Comparison of ENCODE assay signal across 33 cellular contexts in genomic region chr4:143224255-143224654, GRCh38. TPM values are rescaled to one million over a fixed set of nuclear protein-coding genes. Genes with fewer than 3 reads are reported as not detected.
DNase-seq lines count a peak whose midpoint lies in the region; ATAC-seq and TF ChIP-seq lines count a peak whose summit lies in the region.
"Had no signal": no experiment of that assay in that cellular context is flagged by ENCODE, and none has a peak within 500 bp of the region (broad histone marks: within the 10 kb centered on the region; RNA-seq: fewer than 3 reads in every experiment).

No MANE protein-coding gene starts in this region.

- H3K9me3 ChIP-seq in hepatocyte (ENCODE audit: low read depth) = no peaks in the 10 kb centered on the region
- no peaks in the 10 kb centered on the region for H3K9me3 ChIP-seq in psoas muscle

- intact Hi-C loops in Right ventricle myocardium superior (cut with DNase I) (no loop called here), cardiac septum (cut with DNase I) (no loop called here), psoas muscle (cut with DNase I) (loop anchor here (5.0 to 10.0 kb wide), 3 partner anchors 111 to 168 kb away; partner anchors contain the start of gene GAB1 (in 2 of the 2))

- no peak for TF ChIP-seq CTCF in hepatocyte (IDR thresholded peaks at IDR 0.05; ENCODE audit: poor library complexity)
- TF ChIP-seq CTCF in psoas muscle (IDR thresholded peaks at IDR 0.05) = no peak

- H3K79me2 ChIP-seq in hepatocyte = no peaks in the 10 kb centered on the region
- H3K79me2 ChIP-seq: parathyroid adenoma had no signal

- WGBS in hepatocyte (ENCODE audit: low lambda C conversion rate, missing lambda C conversion rate) = 81% methylated on average over 1 of the region's 1 CpG
- WGBS in psoas muscle, 3 donors = 3 to 6% (median 6%) methylated on average over 1 of the region's 1 CpG

- H3K4me3 ChIP-seq in hepatocyte = no peak overlapping the region
- H3K4me3 ChIP-seq in psoas muscle = peak overlapping the region; percentile 12
- H3K4me3 ChIP-seq: cardiac muscle cell, neural progenitor cell had no signal

- no peaks in the 10 kb centered on the region for H3K9me2 ChIP-seq in hepatocyte (replicated peaks; ENCODE audit: insufficient read depth)

- H3K36me3 ChIP-seq in hepatocyte (replicated peaks; ENCODE audit: insufficient read depth, low read depth) = no peaks in the 10 kb centered on the region
- H3K36me3 ChIP-seq in psoas muscle (ENCODE audit: insufficient read depth in 1 of 2, low read depth in 1 of 2) = peaks cover 0 to 18% of the 10 kb centered on the region in 2 donors
- H3K36me3 ChIP-seq: neural progenitor cell had no signal

- H3K27ac ChIP-seq in hepatocyte (peak overlapping the region; percentile 86), psoas muscle (peak overlapping the region; percentile 67)
- H3K27ac ChIP-seq: C4-2B, cardiac muscle cell, foreskin keratinocyte, parathyroid adenoma had no signal

- DNase-seq in Right ventricle myocardium superior (no peak), cardiac septum (ENCODE audit: low spot score) (no peak), hepatocyte (ENCODE audit: low spot score) (no peak), psoas muscle (no peak), HEK293T (ENCODE audit: extremely low spot score) (no peak), NCI-H82 treated with DMSO at 0.1 percent for 48 hours (lab: John Stamatoyannopoulos, UW; ENCODE audit: unreplicated experiment) (no peak)
- DNase-seq: 8988T; activated CD4-positive, alpha-beta T cell treated with anti-CD3 and anti-CD28 coated beads, Interleukin-2, amount 50 U/mL, for 48 hours; activated gamma-delta T cell treated with Interleukin-2 at 50 U/mL for 16 hours; activated T-cell treated with anti-CD3 and anti-CD28 coated beads, Interleukin-2, amount 50 U/mL, for 48 hours; COR-L47; cortex of kidney; effector memory CD8-positive, alpha-beta T cell; erythroblast; foreskin keratinocyte; Karpas-422; mesendoderm; NCI-H1417; NCI-H2029 treated with DMSO at 0.1 percent for 48 hours; NCI-H226; NCI-H69; SHP77; substantia nigra; T-helper 17 cell; trophoblast cell had no signal

- CTCF ChIA-PET in HEK293T (lab: Yijun Ruan, JAX) = no interaction called here

- H4K20me1 ChIP-seq in hepatocyte (ENCODE audit: insufficient read depth, poor library complexity, severe bottlenecking) = no peaks in the 10 kb centered on the region

- H3K4me1 ChIP-seq in hepatocyte (ENCODE audit: insufficient read depth) (peaks cover 19% of the 10 kb centered on the region), psoas muscle (peaks cover 33% of the 10 kb centered on the region)
- H3K4me1 ChIP-seq: foreskin keratinocyte, parathyroid adenoma had no signal

- no peaks in the 10 kb centered on the region for H3K27me3 ChIP-seq in hepatocyte
- no peaks in the 10 kb centered on the region for H3K27me3 ChIP-seq in psoas muscle (ENCODE audit: insufficient read depth in 3 of 3, low read length in 2 of 3)
- H3K27me3 ChIP-seq: cardiac muscle cell, foreskin keratinocyte, neural progenitor cell had no signal

- POLR2A ChIA-PET in HEK293T (lab: Yijun Ruan, JAX) = no interaction called here

- no peak overlapping the region for H2AFZ ChIP-seq in hepatocyte
- H2AFZ ChIP-seq: neural progenitor cell, parathyroid adenoma had no signal

- peak overlapping the region; percentile 56 for H3K4me2 ChIP-seq in hepatocyte

- peak; percentile 91 for ATAC-seq in Right ventricle myocardium superior (ENCODE audit: poor library complexity)
- peak; percentile 77 to 89 (median 85) for ATAC-seq in psoas muscle
- no peak for ATAC-seq in HG02763 (IDR thresholded peaks at IDR 0.05; ENCODE audit: unreplicated experiment)
- no peak for ATAC-seq in GM19452 (IDR thresholded peaks at IDR 0.05; ENCODE audit: unreplicated experiment)
- ATAC-seq: activated CD4-positive, CD25-positive, alpha-beta regulatory T cell treated with anti-CD3 and anti-CD28 coated beads, Interleukin-2, amount 50 U/mL, for 24 hours; effector memory CD8-positive, alpha-beta T cell; foreskin keratinocyte; stimulated activated memory B cell treated with anti-CD40 and anti-IgM and Interleukin-4, amounts not matched to agents 10 μg/mL and 1 μg/mL and 100 μg/mL, for 72 hours; T-helper 17 cell had no signal

TF ChIP-seq in HEK293T, 16 proteins besides CTCF, POLR2A, EP300 and RAD21:
- TF ChIP-seq LEF1 (IDR thresholded peaks at IDR 0.05; ENCODE audit: borderline replicate concordance) = no peak
TF ChIP-seq in HEK293T: peak in this region for 0.

RNA-seq across cellular contexts. Expression of gene USP38, which starts 39.5 kb away (rescaled TPM):
- total RNA-seq in Right ventricle myocardium superior (18.6 TPM), cardiac septum (18.7 TPM), hepatocyte (30.3 and 34.4 TPM in 2 replicates), psoas muscle (100 to 1,000 TPM in 1 of 4 donors, 10 to 100 TPM in 3; 39.9 to 105 (median 65.7) TPM)
- polyA plus RNA-seq in hepatocyte (7.7 and 9.1 TPM in 2 replicates), psoas muscle (100 to 1,000 TPM in 1 of 3 donors, 10 to 100 TPM in 2; 25.6 to 120 (median 45.4) TPM)

Comparison
In these comparisons a context has a peak if more than half of its experiments do, and no peak if none do; other contexts are left out.
1. ATAC-seq: peak in Right ventricle myocardium superior (single experiment) and psoas muscle (4 of 4); none in HG02763 (single experiment) and GM19452 (single experiment).
2. intact Hi-C loops: an anchor here in psoas muscle (5.0 to 10.0 kb wide); none called in Right ventricle myocardium superior and cardiac septum.